Comparison of ENCODE assay signal across 22 cellular contexts in the genomic region with DNA sequence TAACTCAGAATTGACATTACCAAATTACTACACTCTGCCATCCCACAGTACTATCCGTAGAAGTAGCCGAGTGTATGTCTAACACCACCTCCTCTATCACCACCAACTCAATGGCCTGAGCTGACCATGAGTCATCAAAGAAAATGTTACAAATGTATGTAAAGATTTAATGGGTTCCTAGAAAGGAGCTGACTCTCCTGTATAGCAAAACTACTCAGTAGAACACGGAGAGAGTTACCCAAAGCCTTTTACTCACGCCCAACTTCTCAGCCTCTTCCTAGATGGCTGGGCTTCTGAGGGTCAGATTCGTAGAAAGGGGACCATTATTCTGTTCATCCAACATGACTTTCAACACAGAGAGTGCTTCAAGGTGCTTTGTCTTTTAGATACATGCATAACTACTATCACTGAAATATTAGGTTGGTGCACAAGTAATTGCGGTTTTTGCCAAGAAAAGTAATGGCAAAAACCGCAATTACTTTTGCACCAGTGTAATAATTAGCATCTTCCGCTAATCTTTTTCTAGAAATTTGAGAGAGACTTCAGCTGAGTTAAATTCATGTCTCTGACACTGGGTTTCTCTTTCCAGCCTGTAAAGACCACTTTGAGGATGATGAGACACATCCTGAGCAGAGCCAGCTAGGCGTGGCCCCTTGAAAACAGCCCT. TPM values are rescaled to one million over a fixed set of nuclear protein-coding genes. Genes with fewer than 3 reads are reported as not detected.
DNase-seq lines count a peak whose midpoint lies in the region; ATAC-seq, FAIRE-seq and TF ChIP-seq lines count a peak whose summit lies in the region.
"Had no signal": no experiment of that assay in that cellular context is flagged by ENCODE, and none has a peak within 500 bp of the region (broad histone marks: within the 10 kb centered on the region; RNA-seq: fewer than 3 reads in every experiment).

No MANE protein-coding gene starts in this region.

- ATAC-seq in HepG2: no peak
- no peak for ATAC-seq in right lobe of liver
- ATAC-seq in right cardiac atrium: no peak
- ATAC-seq: gastroesophageal sphincter had no signal

- no peaks in the 10 kb centered on the region for H4K20me1 ChIP-seq in HepG2 (ENCODE audit: insufficient read depth, low read length)
- H4K20me1 ChIP-seq: BLaER1 treated with 17β-estradiol and CSF1 and Interleukin-3, amounts not matched to agents 10 nM and 100 nM had no signal

- no peak overlapping the region for H3K9ac ChIP-seq in HepG2 (ENCODE audit: insufficient read depth, low read depth, low read length)
- H3K9ac ChIP-seq: BLaER1 treated with 17β-estradiol and CSF1 and Interleukin-3, amounts not matched to agents 10 nM and 100 nM; GM23248 had no signal

- no peak for TF ChIP-seq RAD21 in HepG2 (CRISPR knock-in tag; IDR thresholded peaks at IDR 0.05)

- intact Hi-C loops in HepG2 (cut with micrococcal nuclease; ENCODE audit: unreplicated experiment) (no loop called here), right lobe of liver (cut with DNase I) (no loop called here), right cardiac atrium (cut with DNase I) (no loop called here)

- TF ChIP-seq POLR2A in HepG2 (IDR thresholded peaks at IDR 0.05; ENCODE audit: insufficient read depth in 1 of 2, low read depth in 2 of 2, low read length in 2 of 2) (no peak), right lobe of liver (IDR thresholded peaks at IDR 0.05) (no peak)

- H3K27ac ChIP-seq in HepG2 (ENCODE audit: extremely low read length, insufficient read depth, low read length): no peak overlapping the region
- no peak overlapping the region for H3K27ac ChIP-seq in right lobe of liver
- H3K27ac ChIP-seq in RWPE1: peak overlapping the region; percentile 94
- no peak overlapping the region for H3K27ac ChIP-seq in WERI-Rb-1
- H3K27ac ChIP-seq in right cardiac atrium (ENCODE audit: low read length): no peak overlapping the region
- H3K27ac ChIP-seq: BLaER1 treated with 17β-estradiol and CSF1 and Interleukin-3, amounts not matched to agents 10 nM and 100 nM; cardiac muscle cell; GM23248 had no signal

- H3K36me3 ChIP-seq in HepG2 (replicated peaks in 1 of 2; ENCODE audit: control insufficient read depth in 1 of 2, insufficient read depth in 2 of 2, low read length in 2 of 2) (no peaks in the 10 kb centered on the region), right lobe of liver (no peaks in the 10 kb centered on the region), WERI-Rb-1 (no peaks in the 10 kb centered on the region)
- H3K36me3 ChIP-seq: BLaER1 treated with 17β-estradiol and CSF1 and Interleukin-3, amounts not matched to agents 10 nM and 100 nM; cardiac muscle cell; gastroesophageal sphincter; Peyer's patch; prostate gland had no signal

- FAIRE-seq in HepG2 (lab: Jason Lieb, UNC): no peak
- FAIRE-seq: HTR-8/SVneo, urothelium cell line had no signal

- H3K4me3 ChIP-seq in HepG2 (replicated peaks in 1 of 3; ENCODE audit: insufficient read depth in 1 of 3, low read depth in 2 of 3, low read length in 3 of 3) (no peak overlapping the region), right lobe of liver (no peak overlapping the region), fibroblast of mammary gland (ENCODE audit: control insufficient read depth, low read depth, low read length) (no peak overlapping the region), WERI-Rb-1 (ENCODE audit: low read depth, low read length) (no peak overlapping the region), right cardiac atrium (ENCODE audit: low read length) (no peak overlapping the region)
- H3K4me3 ChIP-seq: BLaER1 treated with 17β-estradiol and CSF1 and Interleukin-3, amounts not matched to agents 10 nM and 100 nM; cardiac muscle cell; gastroesophageal sphincter; GM23248; Peyer's patch; prostate gland had no signal

- peaks cover 27% of the 10 kb centered on the region for H3K4me1 ChIP-seq in HepG2 (ENCODE audit: insufficient read depth, low read length)
- H3K4me1 ChIP-seq in right lobe of liver: peaks cover 0 to 3% (median 0%) of the 10 kb centered on the region in 4 donors
- H3K4me1 ChIP-seq in right cardiac atrium (ENCODE audit: control insufficient read depth, insufficient read depth, low read length): peaks cover 5% of the 10 kb centered on the region
- H3K4me1 ChIP-seq: prostate gland had no signal

- POLR2A ChIA-PET in HepG2 (lab: Yijun Ruan, JAX): no interaction called here
- POLR2A ChIA-PET in RWPE1 (lab: Yijun Ruan, JAX; ENCODE audit: low non-redundant PET): no interaction called here

- no peak for TF ChIP-seq EP300 in HepG2 (IDR thresholded peaks at IDR 0.05; ENCODE audit: low read depth in 2 of 2, low read length in 2 of 2)
- TF ChIP-seq EP300 in HepG2 (CRISPR knock-in tag; IDR thresholded peaks at IDR 0.05; ENCODE audit: borderline replicate concordance): no peak

- peaks cover 0 to 18% of the 10 kb centered on the region in 2 experiments; a peak in 2 of 5 replicates for H3K27me3 ChIP-seq in HepG2 (ENCODE audit: control insufficient read depth in 1 of 2, insufficient read depth in 2 of 2, low read length in 2 of 2)
- H3K27me3 ChIP-seq in right lobe of liver: no peaks in the 10 kb centered on the region
- no peaks in the 10 kb centered on the region for H3K27me3 ChIP-seq in WERI-Rb-1 (ENCODE audit: insufficient read depth, low read depth, severe bottlenecking)
- H3K27me3 ChIP-seq in right cardiac atrium (ENCODE audit: control insufficient read depth, insufficient read depth): no peaks in the 10 kb centered on the region
- H3K27me3 ChIP-seq: BLaER1 treated with 17β-estradiol and CSF1 and Interleukin-3, amounts not matched to agents 10 nM and 100 nM; cardiac muscle cell; gastroesophageal sphincter; Peyer's patch had no signal

- no peaks in the 10 kb centered on the region for H3K79me2 ChIP-seq in HepG2 (ENCODE audit: insufficient read depth, low read length)

- no peak for DNase-seq in HepG2 (ENCODE audit: low spot score)
- DNase-seq in right lobe of liver: no peak
- peak; percentile 84 for DNase-seq in RWPE1 (ENCODE audit: low spot score)
- peak; percentile 62 for DNase-seq in fibroblast of mammary gland (ENCODE audit: low read depth)
- no peak for DNase-seq in DMS153 (lab: John Stamatoyannopoulos, UW)
- no peak for DNase-seq in WERI-Rb-1
- no peak for DNase-seq in NCI-H1417 treated with DMSO at 0.1 percent for 48 hours (lab: John Stamatoyannopoulos, UW)
- DNase-seq in right cardiac atrium: no peak
- DNase-seq: activated CD4-positive, alpha-beta T cell treated with anti-CD3 and anti-CD28 coated beads for 4 hours; GM23248; left cardiac atrium; NCI-H1105 treated with DMSO at 0.1 percent for 48 hours; NCI-H2107; NCI-H82; substantia nigra had no signal

- BruUV-seq in HepG2 (replicated peaks; lab: Mats Ljungman, UMichigan): no TSS peak

- TF ChIP-seq CTCF in HepG2 (CRISPR knock-in tag; IDR thresholded peaks at IDR 0.05) (no peak), right lobe of liver (IDR thresholded peaks at IDR 0.05) (no peak), RWPE1 (conservative IDR thresholded peaks at IDR 0.05; ENCODE audit: low read depth) (no peak), fibroblast of mammary gland (conservative IDR thresholded peaks at IDR 0.05; ENCODE audit: control insufficient read depth, insufficient read depth, low read depth, low read length) (no peak), WERI-Rb-1 (IDR thresholded peaks at IDR 0.05; ENCODE audit: low read depth, low read length) (no peak)

- H3K4me2 ChIP-seq in HepG2 (ENCODE audit: low read depth, low read length): no peak overlapping the region
- H3K4me2 ChIP-seq: BLaER1 treated with 17β-estradiol and CSF1 and Interleukin-3, amounts not matched to agents 10 nM and 100 nM had no signal

- in situ Hi-C loops in HepG2 (cut with HindIII; ENCODE audit: extremely low pct_ligation_motif_present, low pct_unique_long_range_greater_than_20kb): no loop called here

- H3K9me3 ChIP-seq in HepG2 (ENCODE audit: low read length) (no peaks in the 10 kb centered on the region), right lobe of liver (no peaks in the 10 kb centered on the region), WERI-Rb-1 (ENCODE audit: severe bottlenecking) (peaks cover 4% of the 10 kb centered on the region), right cardiac atrium (ENCODE audit: control insufficient read depth, low read length) (no peaks in the 10 kb centered on the region)
- H3K9me3 ChIP-seq: BLaER1 treated with 17β-estradiol and CSF1 and Interleukin-3, amounts not matched to agents 10 nM and 100 nM; gastroesophageal sphincter; Peyer's patch; prostate gland had no signal

- no peak overlapping the region for H2AFZ ChIP-seq in HepG2 (ENCODE audit: low read length)
- H2AFZ ChIP-seq: GM23248 had no signal

- CTCF ChIA-PET in HepG2 (lab: Yijun Ruan, JAX; ENCODE audit: low intra/inter-chr PET ratio, low total read pairs): no interaction called here
- CTCF ChIA-PET in RWPE1 (lab: Yijun Ruan, JAX): interaction anchor here (0.6 to 1.1 kb wide), 3 partner anchors 18 to 193 kb away, joined by 3 to 4 read pairs (median 3); no protein-coding TSS in a partner anchor

- WGBS in HepG2 (ENCODE audit: low lambda C conversion rate): 50% methylated on average over 9 of the region's 9 CpGs
- WGBS in right lobe of liver (ENCODE audit: insufficient coverage, low coverage, low lambda C conversion rate, missing lambda C conversion rate): 77% methylated on average over 9 of the region's 9 CpGs
- WGBS in right cardiac atrium: 82% methylated on average over 9 of the region's 9 CpGs

RNA-seq across cellular contexts. Expression of a gene that starts 24.0 kb away (rescaled TPM):
- total RNA-seq in HepG2 (2016; rRNA removed; fragmentation: Illumina TruSeq; extraction: Trizol) (1.5 and 1.7 TPM in 2 replicates), right lobe of liver (under 1 TPM in 3 of 6 experiments, not detected in 3; 0.06 to 0.35 (median 0.31) TPM), right cardiac atrium (1 to 10 TPM; 1.0 to 7.0 (median 2.4) TPM)
- total RNA-seq in HepG2 (2016; cell fraction: cytosol; rRNA removed; fragmentation: Illumina TruSeq; extraction: Trizol; ENCODE audit: low read depth): 1.5 and 2.2 TPM in 2 replicates
- 0.46 and 0.82 TPM in 2 replicates for total RNA-seq in HepG2 (2016; cell fraction: insoluble cytoplasmic fraction; rRNA removed; fragmentation: Illumina TruSeq; extraction: Trizol)
- 3.1 and 3.9 TPM in 2 replicates for total RNA-seq in HepG2 (2016; cell fraction: membrane; rRNA removed; fragmentation: Illumina TruSeq; extraction: Trizol)
- 1.2 and 2.1 TPM in 2 replicates for total RNA-seq in HepG2 (2016; cell fraction: nucleus; rRNA removed; fragmentation: Illumina TruSeq; extraction: Trizol)
- polyA plus RNA-seq in HepG2 (2011; rRNA removed) (1.7 and 2.2 TPM in 2 replicates), right cardiac atrium (4.3 TPM)
- polyA plus RNA-seq in HepG2 (2011; cell fraction: cytosol; rRNA removed): 1.4 and 1.9 TPM in 2 replicates
- 0.77 and 0.90 TPM in 2 replicates for polyA plus RNA-seq in HepG2 (2011; cell fraction: nucleus; rRNA removed)
- 1.0 and 1.9 TPM in 2 replicates for polyA plus RNA-seq in HepG2 (2012)
- polyA plus RNA-seq in HepG2 (2016; cell fraction: cytosol; fragmentation: Illumina TruSeq; extraction: Trizol; ENCODE audit: low read depth): 4.2 and 4.6 TPM in 2 replicates
- 0.90 and 1.9 TPM in 2 replicates for polyA plus RNA-seq in HepG2 (2016; cell fraction: insoluble cytoplasmic fraction; fragmentation: Illumina TruSeq; extraction: Trizol; ENCODE audit: low read depth)
- 5.3 and 5.7 TPM in 2 replicates for polyA plus RNA-seq in HepG2 (2016; cell fraction: membrane; fragmentation: Illumina TruSeq; extraction: Trizol; ENCODE audit: low read depth)
- 1.6 and 1.7 TPM in 2 replicates for polyA plus RNA-seq in HepG2 (2016; cell fraction: nucleus; fragmentation: Illumina TruSeq; extraction: Trizol; ENCODE audit: insufficient read depth, low read depth)
- 0.76 and 1.8 TPM in 2 replicates for polyA minus RNA-seq in HepG2 (2011; rRNA and poly(A)+ RNA removed; ENCODE audit: low replicate concordance)
- 0.89 and 1.1 TPM in 2 replicates for polyA minus RNA-seq in HepG2 (2011; cell fraction: cytosol; rRNA and poly(A)+ RNA removed)
- polyA minus RNA-seq in HepG2 (2011; cell fraction: nucleus; rRNA and poly(A)+ RNA removed): 2.2 and 2.3 TPM in 2 replicates

Comparison
In these comparisons a context has a peak if more than half of its experiments do, and no peak if none do; other contexts are left out.
1. DNase-seq: peak in RWPE1 (single experiment) and fibroblast of mammary gland (single experiment); none in HepG2 (single experiment), right lobe of liver (0 of 3), DMS153 (single experiment), WERI-Rb-1 (single experiment), NCI-H1417 treated with DMSO at 0.1 percent for 48 hours (single experiment) and right cardiac atrium (0 of 3).